ENCODE assay signal across 1 cellular context in genomic region chr16:88494335-88495154, GRCh38.
TF ChIP-seq lines count a peak whose summit lies in the region.

No MANE protein-coding gene starts in this region.

TF ChIP-seq in K562, 482 proteins besides CTCF, POLR2A, EP300 and RAD21 (continued from another document):
- TF ChIP-seq TAF1 (IDR thresholded peaks at IDR 0.05; ENCODE audit: control insufficient read depth, extremely low read depth, insufficient read depth, low read length, severe bottlenecking) (no peak), TAL1 (IDR thresholded peaks at IDR 0.05) (no peak), CHD4 (IDR thresholded peaks at IDR 0.05; ENCODE audit: insufficient read depth, insufficient replicate concordance, low read depth, low read length, poor library complexity, severe bottlenecking) (no peak), KLF1 (tag; IDR thresholded peaks at IDR 0.05) (0 out of 2 replicates have a peak, but pooled peaks have one; percentile 35), ZFPM2 (CRISPR knock-in tag; IDR thresholded peaks at IDR 0.05) (no peak), E2F8 (IDR thresholded peaks at IDR 0.05; ENCODE audit: low read depth, partially characterized antibody) (no peak), MCM2 (IDR thresholded peaks at IDR 0.05; ENCODE audit: low read depth) (no peak), WHSC1 (IDR thresholded peaks at IDR 0.05; ENCODE audit: low read length) (no peak), RBFOX2 (IDR thresholded peaks at IDR 0.05; ENCODE audit: low read depth, low read length) (peak; percentile 71), ZKSCAN3 (CRISPR knock-in tag; IDR thresholded peaks at IDR 0.05) (no peak), KDM4B (IDR thresholded peaks at IDR 0.05; ENCODE audit: borderline replicate concordance in 2 of 2, low read depth in 1 of 2) (no peak), KLF13 (tag; IDR thresholded peaks at IDR 0.05; ENCODE audit: borderline replicate concordance, low read depth) (no peak), ARNT (IDR thresholded peaks at IDR 0.05) (no peak), HBP1 (CRISPR knock-in tag; IDR thresholded peaks at IDR 0.05) (no peak), RUNX1 (IDR thresholded peaks at IDR 0.05; ENCODE audit: low read depth) (no peak), RAD51 (IDR thresholded peaks at IDR 0.05; ENCODE audit: borderline replicate concordance, low read depth) (no peak), MTF1 (CRISPR knock-in tag; IDR thresholded peaks at IDR 0.05; ENCODE audit: borderline replicate concordance) (no peak), RHOXF2B (CRISPR knock-in tag; conservative IDR thresholded peaks at IDR 0.05) (no peak), STAT5B (CRISPR knock-in tag; IDR thresholded peaks at IDR 0.05) (no peak), ZNF444 (CRISPR knock-in tag; IDR thresholded peaks at IDR 0.05) (no peak), ZNF347 (CRISPR knock-in tag; IDR thresholded peaks at IDR 0.05; ENCODE audit: low read depth) (no peak), TRIM28 (IDR thresholded peaks at IDR 0.05) (no peak), RFX7 (CRISPR knock-in tag; IDR thresholded peaks at IDR 0.05) (no peak), E2F6 (IDR thresholded peaks at IDR 0.05; ENCODE audit: borderline replicate concordance in 1 of 2, extremely low read depth in 1 of 2, insufficient read depth in 1 of 2, insufficient read length in 1 of 2, low read depth in 1 of 2, low read length in 1 of 2, poor library complexity in 1 of 2, severe bottlenecking in 1 of 2) (peak in 1 of 2 experiments; percentile 19), CAMTA2 (CRISPR knock-in tag; conservative IDR thresholded peaks at IDR 0.05) (no peak), SRSF7 (optimal IDR thresholded peaks at IDR 0.05; ENCODE audit: low read depth, low read length) (no peak), PURB (CRISPR knock-in tag; IDR thresholded peaks at IDR 0.05; ENCODE audit: low read depth) (no peak), PYGO2 (tag; IDR thresholded peaks at IDR 0.05) (no peak), ZNF311 (CRISPR knock-in tag; IDR thresholded peaks at IDR 0.05) (no peak), HNRNPL (IDR thresholded peaks at IDR 0.05; ENCODE audit: low read depth, low read length) (no peak), NR2F6 (CRISPR knock-in tag; IDR thresholded peaks at IDR 0.05) (no peak), TCF3 (CRISPR knock-in tag; IDR thresholded peaks at IDR 0.05) (no peak), FOS (IDR thresholded peaks at IDR 0.05; ENCODE audit: extremely low read depth, insufficient read length) (no peak), DACH1 (IDR thresholded peaks at IDR 0.05; ENCODE audit: partially characterized antibody) (no peak), FOXJ2 (tag; IDR thresholded peaks at IDR 0.05) (no peak)
